1 cellular context compared by ENCODE assay signal in the genomic region with DNA sequence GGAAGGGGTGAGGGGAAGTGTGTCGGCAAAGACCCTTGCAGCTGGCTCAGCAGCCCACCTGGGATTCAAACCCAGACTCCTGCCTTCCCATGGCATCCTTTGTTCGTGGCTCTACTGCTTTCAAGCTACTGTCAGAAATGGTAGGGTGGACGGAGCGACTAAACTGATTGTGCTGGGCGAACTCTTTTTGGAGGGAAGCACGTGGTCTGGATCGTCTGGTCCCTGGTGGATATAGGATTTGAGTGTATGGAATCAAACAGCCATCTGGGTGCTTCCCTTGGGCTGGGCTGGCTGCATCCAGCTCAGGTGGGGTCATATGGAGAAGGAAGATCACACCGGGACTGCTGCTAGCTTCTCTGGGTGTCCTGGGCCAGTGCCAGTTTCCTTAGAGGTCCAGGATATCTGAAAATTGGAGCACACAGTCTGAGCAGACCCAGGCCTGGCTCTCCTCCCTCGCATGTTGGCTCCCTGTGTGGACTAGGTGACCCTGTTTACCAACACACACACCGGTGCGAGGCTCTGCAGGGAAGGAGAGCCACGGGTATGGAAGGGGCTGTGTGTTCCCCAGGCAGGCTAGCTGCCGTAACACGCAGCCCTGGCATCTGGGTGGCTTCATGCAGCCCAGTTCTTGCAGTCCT.
TF ChIP-seq lines count a peak whose summit lies in the region.

No MANE protein-coding gene starts in this region.

TF ChIP-seq in H1, 55 proteins besides CTCF, POLR2A, EP300 and RAD21:
- TF ChIP-seq HDAC6 (IDR thresholded peaks at IDR 0.05; ENCODE audit: low read depth, low read length), result no peak
